In the genomic region with DNA sequence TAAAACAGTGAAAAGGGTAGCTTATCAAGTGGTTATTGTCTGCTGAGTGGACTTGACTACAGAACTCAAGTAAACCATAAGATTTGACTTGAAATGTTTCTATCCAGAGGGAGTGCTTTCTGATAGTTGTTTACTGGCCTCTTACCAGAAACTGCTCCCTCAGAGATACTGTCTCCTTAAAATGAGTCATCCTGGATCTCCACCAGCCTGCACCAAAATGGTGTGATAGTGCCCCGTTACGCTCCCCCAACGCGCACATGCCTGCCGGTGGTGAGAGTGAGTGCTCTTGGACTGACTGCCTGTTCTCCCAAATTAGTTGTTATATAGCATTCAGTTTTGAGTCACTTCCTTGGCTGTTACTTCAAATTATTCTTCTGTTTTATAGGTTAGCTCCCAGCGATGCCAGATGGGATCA, we compare ENCODE assay signal across 1 cellular context.
A peak's percentile ranks its signal among the peaks of the same experiment; 100 is the strongest.
TF ChIP-seq lines count a peak whose summit lies in the region.

No MANE protein-coding gene starts in this region.

TF ChIP-seq in H1, 55 proteins besides CTCF, POLR2A, EP300 and RAD21:
- peak; percentile 37; the same call in 1 of the 2 replicates for TF ChIP-seq POLR2AphosphoS5 (IDR thresholded peaks at IDR 0.05; ENCODE audit: low read depth, low read length)
- TF ChIP-seq TAF7 (optimal IDR thresholded peaks at IDR 0.05; ENCODE audit: borderline replicate concordance, low read depth, low read length): no peak
